1 cellular context compared by ENCODE assay signal in genomic region chr11:2097356-2097997, GRCh38.
TF ChIP-seq lines count a peak whose summit lies in the region.

No MANE protein-coding gene starts in this region.

TF ChIP-seq in HepG2, 621 proteins besides CTCF, POLR2A, EP300 and RAD21 (continued from another document and continues in another):
- TF ChIP-seq REST (IDR thresholded peaks at IDR 0.05; ENCODE audit: borderline replicate concordance in 1 of 2, low read depth in 1 of 2, low read length in 2 of 2): no peak
- no peak for TF ChIP-seq ZNF460 (CRISPR knock-in tag; IDR thresholded peaks at IDR 0.05; ENCODE audit: borderline replicate concordance)
- no peak for TF ChIP-seq NFYC (CRISPR knock-in tag; IDR thresholded peaks at IDR 0.05)
- peak; percentile 50; the same call in 1 of the 2 replicates for TF ChIP-seq ESRRA (CRISPR knock-in tag; IDR thresholded peaks at IDR 0.05; ENCODE audit: low read depth)
- no peak for TF ChIP-seq ONECUT2 (CRISPR knock-in tag; IDR thresholded peaks at IDR 0.05)
- no peak for TF ChIP-seq SIN3A (IDR thresholded peaks at IDR 0.05; ENCODE audit: borderline replicate concordance, low read depth, low read length)
- no peak for TF ChIP-seq LCORL (IDR thresholded peaks at IDR 0.05)
- peak; percentile 99 for TF ChIP-seq LCORL (CRISPR knock-in tag; IDR thresholded peaks at IDR 0.05)
- peak; percentile 57; the same call in 1 of the 2 replicates for TF ChIP-seq KDM4B (CRISPR knock-in tag; IDR thresholded peaks at IDR 0.05)
- TF ChIP-seq CENPX (CRISPR knock-in tag; IDR thresholded peaks at IDR 0.05): no peak
- TF ChIP-seq KDM2A (CRISPR knock-in tag; IDR thresholded peaks at IDR 0.05; ENCODE audit: borderline replicate concordance, low read depth): no peak; the same call in 1 of the 2 replicates
- no peak for TF ChIP-seq CREBL2 (CRISPR knock-in tag; IDR thresholded peaks at IDR 0.05; ENCODE audit: borderline replicate concordance)
- TF ChIP-seq MYC (CRISPR knock-in tag; IDR thresholded peaks at IDR 0.05; ENCODE audit: borderline replicate concordance): peak; percentile 73; the same call in 1 of the 2 replicates
- TF ChIP-seq NR2F6 (IDR thresholded peaks at IDR 0.05): peak; percentile 80
- TF ChIP-seq NR2F6 (CRISPR knock-in tag; IDR thresholded peaks at IDR 0.05): peak; percentile 94
- TF ChIP-seq ZBTB49 (CRISPR knock-in tag; IDR thresholded peaks at IDR 0.05; ENCODE audit: borderline replicate concordance): no peak
- TF ChIP-seq ZNF768 (CRISPR knock-in tag; IDR thresholded peaks at IDR 0.05): peak; percentile 89; the same call in 1 of the 2 replicates
- no peak for TF ChIP-seq TOPORS (CRISPR knock-in tag; IDR thresholded peaks at IDR 0.05)
- TF ChIP-seq SP5 (CRISPR knock-in tag; IDR thresholded peaks at IDR 0.05; ENCODE audit: borderline replicate concordance, low read depth): peak; percentile 46; the same call in 1 of the 2 replicates
- no peak; the same call in 1 of the 2 replicates for TF ChIP-seq ZBED4 (CRISPR knock-in tag; IDR thresholded peaks at IDR 0.05; ENCODE audit: borderline replicate concordance)
- no peak for TF ChIP-seq ATF1 (CRISPR knock-in tag; IDR thresholded peaks at IDR 0.05)
- TF ChIP-seq THYN1 (CRISPR knock-in tag; IDR thresholded peaks at IDR 0.05; ENCODE audit: borderline replicate concordance, low read depth): no peak
- peak; percentile 82 for TF ChIP-seq RCOR2 (CRISPR knock-in tag; IDR thresholded peaks at IDR 0.05)
- peak; percentile 47; the same call in 1 of the 2 replicates for TF ChIP-seq MED13 (CRISPR knock-in tag; IDR thresholded peaks at IDR 0.05)
- peak; percentile 45 for TF ChIP-seq HNRNPLL (IDR thresholded peaks at IDR 0.05; ENCODE audit: low read depth, low read length, poor library complexity, severe bottlenecking)
- no peak for TF ChIP-seq HBP1 (CRISPR knock-in tag; IDR thresholded peaks at IDR 0.05; ENCODE audit: low read depth)
- TF ChIP-seq ZEB1 (IDR thresholded peaks at IDR 0.05; ENCODE audit: insufficient replicate concordance, low read depth): no peak
- TF ChIP-seq, protein P1, sequence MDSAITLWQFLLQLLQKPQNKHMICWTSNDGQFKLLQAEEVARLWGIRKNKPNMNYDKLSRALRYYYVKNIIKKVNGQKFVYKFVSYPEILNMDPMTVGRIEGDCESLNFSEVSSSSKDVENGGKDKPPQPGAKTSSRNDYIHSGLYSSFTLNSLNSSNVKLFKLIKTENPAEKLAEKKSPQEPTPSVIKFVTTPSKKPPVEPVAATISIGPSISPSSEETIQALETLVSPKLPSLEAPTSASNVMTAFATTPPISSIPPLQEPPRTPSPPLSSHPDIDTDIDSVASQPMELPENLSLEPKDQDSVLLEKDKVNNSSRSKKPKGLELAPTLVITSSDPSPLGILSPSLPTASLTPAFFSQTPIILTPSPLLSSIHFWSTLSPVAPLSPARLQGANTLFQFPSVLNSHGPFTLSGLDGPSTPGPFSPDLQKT (CRISPR knock-in tag; IDR thresholded peaks at IDR 0.05; ENCODE audit: borderline replicate concordance): no peak
- TF ChIP-seq DDIT3 (CRISPR knock-in tag; IDR thresholded peaks at IDR 0.05): no peak
- TF ChIP-seq HIVEP1 (CRISPR knock-in tag; IDR thresholded peaks at IDR 0.05): no peak
- TF ChIP-seq E2F1 (CRISPR knock-in tag; IDR thresholded peaks at IDR 0.05): peak; percentile 61; the same call in 1 of the 2 replicates
- TF ChIP-seq ZNF34 (CRISPR knock-in tag; IDR thresholded peaks at IDR 0.05; ENCODE audit: borderline replicate concordance): no peak
- TF ChIP-seq ZNF44 (CRISPR knock-in tag; IDR thresholded peaks at IDR 0.05): no peak
- no peak for TF ChIP-seq REPIN1 (CRISPR knock-in tag; IDR thresholded peaks at IDR 0.05; ENCODE audit: borderline replicate concordance, low read depth)
- no peak for TF ChIP-seq TCF12 (IDR thresholded peaks at IDR 0.05)
- TF ChIP-seq TCF12 (CRISPR knock-in tag; IDR thresholded peaks at IDR 0.05): peak; percentile 77; the same call in 1 of the 2 replicates
- no peak for TF ChIP-seq GATAD1 (CRISPR knock-in tag; IDR thresholded peaks at IDR 0.05)
- TF ChIP-seq, protein P2, sequence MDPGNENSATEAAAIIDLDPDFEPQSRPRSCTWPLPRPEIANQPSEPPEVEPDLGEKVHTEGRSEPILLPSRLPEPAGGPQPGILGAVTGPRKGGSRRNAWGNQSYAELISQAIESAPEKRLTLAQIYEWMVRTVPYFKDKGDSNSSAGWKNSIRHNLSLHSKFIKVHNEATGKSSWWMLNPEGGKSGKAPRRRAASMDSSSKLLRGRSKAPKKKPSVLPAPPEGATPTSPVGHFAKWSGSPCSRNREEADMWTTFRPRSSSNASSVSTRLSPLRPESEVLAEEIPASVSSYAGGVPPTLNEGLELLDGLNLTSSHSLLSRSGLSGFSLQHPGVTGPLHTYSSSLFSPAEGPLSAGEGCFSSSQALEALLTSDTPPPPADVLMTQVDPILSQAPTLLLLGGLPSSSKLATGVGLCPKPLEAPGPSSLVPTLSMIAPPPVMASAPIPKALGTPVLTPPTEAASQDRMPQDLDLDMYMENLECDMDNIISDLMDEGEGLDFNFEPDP (CRISPR knock-in tag; conservative IDR thresholded peaks at IDR 0.05): no peak
- peak; percentile 64; the same call in 1 of the 2 replicates for TF ChIP-seq ZNF614 (CRISPR knock-in tag; IDR thresholded peaks at IDR 0.05; ENCODE audit: borderline replicate concordance)
- TF ChIP-seq, protein P3, sequence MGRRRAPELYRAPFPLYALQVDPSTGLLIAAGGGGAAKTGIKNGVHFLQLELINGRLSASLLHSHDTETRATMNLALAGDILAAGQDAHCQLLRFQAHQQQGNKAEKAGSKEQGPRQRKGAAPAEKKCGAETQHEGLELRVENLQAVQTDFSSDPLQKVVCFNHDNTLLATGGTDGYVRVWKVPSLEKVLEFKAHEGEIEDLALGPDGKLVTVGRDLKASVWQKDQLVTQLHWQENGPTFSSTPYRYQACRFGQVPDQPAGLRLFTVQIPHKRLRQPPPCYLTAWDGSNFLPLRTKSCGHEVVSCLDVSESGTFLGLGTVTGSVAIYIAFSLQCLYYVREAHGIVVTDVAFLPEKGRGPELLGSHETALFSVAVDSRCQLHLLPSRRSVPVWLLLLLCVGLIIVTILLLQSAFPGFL (CRISPR knock-in tag; IDR thresholded peaks at IDR 0.05): no peak
- TF ChIP-seq RFX1 (IDR thresholded peaks at IDR 0.05): no peak
- TF ChIP-seq ZNF879 (CRISPR knock-in tag; IDR thresholded peaks at IDR 0.05): no peak
- no peak for TF ChIP-seq ZBTB26 (CRISPR knock-in tag; IDR thresholded peaks at IDR 0.05; ENCODE audit: borderline replicate concordance)
- 0 out of 2 replicates have a peak, but pooled peaks have one; percentile 28 for TF ChIP-seq ZNF24 (IDR thresholded peaks at IDR 0.05)
- TF ChIP-seq IKZF1 (IDR thresholded peaks at IDR 0.05): no peak
- no peak for TF ChIP-seq NFE2 (CRISPR knock-in tag; IDR thresholded peaks at IDR 0.05)
- TF ChIP-seq KAT2B (IDR thresholded peaks at IDR 0.05; ENCODE audit: borderline replicate concordance, low read depth, low read length): no peak
